In the genomic region with DNA sequence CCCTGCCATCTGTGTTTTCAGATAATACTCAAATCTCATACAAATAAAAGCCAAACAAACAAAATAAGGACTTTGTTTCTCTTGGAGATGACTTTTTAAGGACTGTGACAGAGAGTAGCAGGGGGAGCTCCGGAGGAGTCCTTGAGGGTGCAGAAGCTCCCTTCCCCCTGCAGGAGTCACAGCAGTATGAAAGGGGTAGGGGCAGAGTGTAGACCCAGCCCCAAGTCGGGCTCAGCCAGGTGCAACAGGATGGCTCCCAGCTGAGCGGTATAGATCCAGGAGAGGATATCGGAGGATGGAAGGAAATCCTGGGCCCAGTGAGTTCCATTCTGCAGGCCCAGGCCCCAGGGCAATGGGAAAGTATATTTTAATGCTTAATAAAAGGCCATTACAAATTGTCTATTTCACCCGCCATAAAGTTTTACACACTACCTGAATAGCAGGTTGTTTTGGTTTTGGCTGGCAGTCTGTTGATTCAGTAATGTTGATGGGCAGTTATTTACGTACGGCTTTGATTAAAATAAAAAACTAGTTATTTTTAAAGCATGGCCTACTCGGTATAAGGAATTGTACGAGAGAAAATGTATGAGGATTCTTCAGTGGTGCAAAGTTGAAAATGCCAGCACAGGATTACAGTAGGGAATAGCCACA, we compare ENCODE assay signal across 21 cellular contexts.
DNase-seq lines count a peak whose midpoint lies in the region; ATAC-seq lines count a peak whose summit lies in the region.
"Had no signal": no experiment of that assay in that cellular context is flagged by ENCODE, and none has a peak within 500 bp of the region (broad histone marks: within the 10 kb centered on the region; RNA-seq: fewer than 3 reads in every experiment).

No MANE protein-coding gene starts in this region.

- DNase-seq in T-helper 1 cell (no peak), memory B cell (ENCODE audit: low spot score in 2 of 2) (no peak), NCI-H345 (lab: John Stamatoyannopoulos, UW) (no peak)
- no peak for DNase-seq in CD4-positive, alpha-beta memory T cell
- DNase-seq: activated CD4-positive, alpha-beta T cell treated with anti-CD3 and anti-CD28 coated beads for 4 hours; body of pancreas; effector memory CD4-positive, alpha-beta T cell; esophagus squamous epithelium; mammary epithelial cell; MV-4-11; NCI-H82; small intestine; stimulated activated CD4-positive, alpha-beta T cell treated with anti-CD3 and anti-CD28 coated beads, Interleukin-2, amount 100 ng/mL, for 24 hours; stimulated activated naive CD4-positive, alpha-beta T cell had no signal

- ATAC-seq in activated T-helper 17 cell treated with anti-CD3 and anti-CD28 coated beads, Interleukin-2, amount 50 U/mL, for 72 hours (replicated peaks) = no peak
- ATAC-seq in memory B cell (ENCODE audit: low read depth) (no peak), GM19467 (IDR thresholded peaks at IDR 0.05; ENCODE audit: unreplicated experiment) (no peak), HG03196 (IDR thresholded peaks at IDR 0.05; ENCODE audit: unreplicated experiment) (no peak)
- ATAC-seq: body of pancreas, Right ventricle myocardium inferior had no signal

- H3K4me3 ChIP-seq in CD4-positive, alpha-beta memory T cell (ENCODE audit: low read length in 2 of 2) = no peak overlapping the region
- H3K4me3 ChIP-seq: body of pancreas, esophagus squamous epithelium had no signal

- POLR2A ChIA-PET in CD4-positive, alpha-beta memory T cell (lab: Charles Lee; ENCODE audit: partially characterized antibody) = interaction anchor here (1.0 to 6.2 kb wide), 6 partner anchors 11 to 79 kb away, joined by 3 to 44 read pairs (median 4); no protein-coding TSS in a partner anchor

- peak overlapping the region; percentile 20 for H3K27ac Mint-ChIP-seq in T-helper 1 cell treated with Interleukin-12 subunit alpha and Interleukin-12 subunit beta and Interleukin-4 antibody, amounts not matched to agents 30 μg/mL and 1 μg/mL, for 36 hours
- H3K27ac Mint-ChIP-seq in CD4-positive, alpha-beta memory T cell = peak overlapping the region; percentile 49 to 94 (median 72)
- peak overlapping the region; percentile 96 for H3K27ac Mint-ChIP-seq in activated T-helper 17 cell treated with anti-CD3 and anti-CD28 coated beads, Interleukin-2, amount 50 U/mL, for 72 hours
- peak overlapping the region; percentile 75 for H3K27ac Mint-ChIP-seq in memory B cell

- no peaks in the 10 kb centered on the region for H3K9me3 Mint-ChIP-seq in T-helper 1 cell treated with Interleukin-12 subunit alpha and Interleukin-12 subunit beta and Interleukin-4 antibody, amounts not matched to agents 30 μg/mL and 1 μg/mL, for 36 hours
- H3K9me3 Mint-ChIP-seq in CD4-positive, alpha-beta memory T cell = peaks cover 0 to 3% (median 0%) of the 10 kb centered on the region in 8 donors
- no peaks in the 10 kb centered on the region for H3K9me3 Mint-ChIP-seq in activated T-helper 17 cell treated with anti-CD3 and anti-CD28 coated beads, Interleukin-2, amount 50 U/mL, for 72 hours
- H3K9me3 Mint-ChIP-seq in memory B cell = no peaks in the 10 kb centered on the region

- H3K27me3 ChIP-seq in CD4-positive, alpha-beta memory T cell (ENCODE audit: insufficient read depth, low read length) = no peaks in the 10 kb centered on the region
- H3K27me3 ChIP-seq: body of pancreas, esophagus squamous epithelium had no signal

- no peaks in the 10 kb centered on the region for H3K9me3 ChIP-seq in CD4-positive, alpha-beta memory T cell (ENCODE audit: control insufficient read depth in 1 of 2, low read length in 2 of 2)
- H3K9me3 ChIP-seq: body of pancreas, esophagus squamous epithelium had no signal

- H3K4me3 Mint-ChIP-seq in T-helper 1 cell treated with Interleukin-12 subunit alpha and Interleukin-12 subunit beta and Interleukin-4 antibody, amounts not matched to agents 30 μg/mL and 1 μg/mL, for 36 hours = no peak overlapping the region
- H3K4me3 Mint-ChIP-seq in CD4-positive, alpha-beta memory T cell = peak overlapping the region in 2 of 8 donors; percentile 17 to 23
- H3K4me3 Mint-ChIP-seq in activated T-helper 17 cell treated with anti-CD3 and anti-CD28 coated beads, Interleukin-2, amount 50 U/mL, for 72 hours = peak overlapping the region; percentile 93
- no peak overlapping the region for H3K4me3 Mint-ChIP-seq in memory B cell

- peaks cover 46% of the 10 kb centered on the region for H3K36me3 ChIP-seq in CD4-positive, alpha-beta memory T cell (ENCODE audit: insufficient read depth, low read length)

- peaks cover 92% of the 10 kb centered on the region for H3K4me1 ChIP-seq in CD4-positive, alpha-beta memory T cell (ENCODE audit: insufficient read depth, low read length)
- H3K4me1 ChIP-seq: body of pancreas had no signal

- peaks cover 57% of the 10 kb centered on the region for H3K36me3 Mint-ChIP-seq in T-helper 1 cell treated with Interleukin-12 subunit alpha and Interleukin-12 subunit beta and Interleukin-4 antibody, amounts not matched to agents 30 μg/mL and 1 μg/mL, for 36 hours (ENCODE audit: low read depth)
- H3K36me3 Mint-ChIP-seq in CD4-positive, alpha-beta memory T cell = peaks cover 54 to 98% of the 10 kb centered on the region in 2 donors
- H3K36me3 Mint-ChIP-seq in activated T-helper 17 cell treated with anti-CD3 and anti-CD28 coated beads, Interleukin-2, amount 50 U/mL, for 72 hours (ENCODE audit: low read depth) = no peaks in the 10 kb centered on the region
- peaks cover 33% of the 10 kb centered on the region for H3K36me3 Mint-ChIP-seq in memory B cell

- no peak overlapping the region for H3K27ac ChIP-seq in CD4-positive, alpha-beta memory T cell (ENCODE audit: low read depth, low read length)
- H3K27ac ChIP-seq: 22Rv1, body of pancreas, esophagus squamous epithelium, KMS-11 had no signal

- peaks cover 71% of the 10 kb centered on the region for H3K4me1 Mint-ChIP-seq in T-helper 1 cell treated with Interleukin-12 subunit alpha and Interleukin-12 subunit beta and Interleukin-4 antibody, amounts not matched to agents 30 μg/mL and 1 μg/mL, for 36 hours (ENCODE audit: low read depth)
- H3K4me1 Mint-ChIP-seq in CD4-positive, alpha-beta memory T cell = peaks cover 77 to 98% (median 92%) of the 10 kb centered on the region in 4 donors
- H3K4me1 Mint-ChIP-seq in activated T-helper 17 cell treated with anti-CD3 and anti-CD28 coated beads, Interleukin-2, amount 50 U/mL, for 72 hours = peaks cover 59% of the 10 kb centered on the region
- peaks cover 47% of the 10 kb centered on the region for H3K4me1 Mint-ChIP-seq in memory B cell

- intact Hi-C loops in CD4-positive, alpha-beta memory T cell (cut with micrococcal nuclease) = no loop called here

- H3K27me3 Mint-ChIP-seq in T-helper 1 cell treated with Interleukin-12 subunit alpha and Interleukin-12 subunit beta and Interleukin-4 antibody, amounts not matched to agents 30 μg/mL and 1 μg/mL, for 36 hours (ENCODE audit: low read depth) = no peaks in the 10 kb centered on the region
- no peaks in the 10 kb centered on the region for H3K27me3 Mint-ChIP-seq in CD4-positive, alpha-beta memory T cell
- H3K27me3 Mint-ChIP-seq in activated T-helper 17 cell treated with anti-CD3 and anti-CD28 coated beads, Interleukin-2, amount 50 U/mL, for 72 hours = no peaks in the 10 kb centered on the region
- no peaks in the 10 kb centered on the region for H3K27me3 Mint-ChIP-seq in memory B cell

- CTCF ChIA-PET in CD4-positive, alpha-beta memory T cell (lab: Charles Lee; ENCODE audit: partially characterized antibody) = no interaction called here

Comparison
In these comparisons a context has a peak if more than half of its experiments do, and no peak if none do; other contexts are left out.
1. H3K27ac Mint-ChIP-seq: peak in every context shown above with its lines; median percentile 96 in activated T-helper 17 cell treated with anti-CD3 and anti-CD28 coated beads, Interleukin-2, amount 50 U/mL, for 72 hours; 75 in memory B cell; 72 in CD4-positive, alpha-beta memory T cell; 20 in T-helper 1 cell treated with Interleukin-12 subunit alpha and Interleukin-12 subunit beta and Interleukin-4 antibody, amounts not matched to agents 30 μg/mL and 1 μg/mL, for 36 hours.